Comparison of ENCODE assay signal across 11 cellular contexts in the genomic region with DNA sequence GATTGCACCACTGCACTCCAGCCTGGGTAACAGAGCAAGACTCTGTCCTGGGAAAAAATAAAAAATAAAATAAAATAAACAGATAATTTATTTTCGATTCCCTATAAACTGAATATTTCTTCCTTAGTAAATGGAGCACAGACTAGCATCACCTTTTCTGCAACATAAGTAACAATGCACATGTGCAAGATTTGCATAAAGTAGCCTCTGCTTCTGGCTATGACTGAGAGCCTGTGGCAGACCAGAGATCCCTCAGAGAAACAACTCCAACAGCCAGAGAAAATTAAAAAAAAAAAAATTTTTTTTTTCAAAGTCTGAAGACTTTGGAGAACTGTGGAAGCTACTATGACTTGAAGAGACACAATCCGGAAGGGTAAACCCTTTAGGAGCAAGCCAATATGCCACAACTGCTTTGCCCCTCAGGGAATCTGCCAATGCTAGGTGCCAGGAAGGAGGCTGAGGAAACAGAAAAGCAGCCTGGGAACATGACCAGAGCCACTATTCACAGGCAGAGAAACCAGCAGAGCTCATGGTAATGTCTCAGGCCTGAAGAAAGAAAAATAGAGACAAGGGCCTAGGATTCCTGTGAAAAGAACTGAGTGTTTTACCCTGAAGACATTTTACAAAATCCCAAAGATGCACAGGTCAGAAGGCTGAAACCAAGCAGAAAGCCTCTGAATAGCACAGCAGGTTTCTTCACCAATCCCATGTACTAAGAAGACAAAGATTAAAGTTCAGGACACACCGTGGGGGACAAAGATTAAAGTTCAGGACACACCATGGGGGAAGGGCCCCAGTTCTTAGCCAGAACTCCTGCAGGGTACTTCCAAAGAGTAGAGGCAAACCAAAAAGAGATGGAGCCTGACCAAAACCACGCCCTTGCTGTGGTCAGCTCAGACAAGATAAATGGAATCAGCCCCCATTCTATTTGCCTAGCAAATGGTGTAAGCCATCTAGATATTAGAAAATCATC. TPM values are rescaled to one million over a fixed set of nuclear protein-coding genes. Genes with fewer than 3 reads are reported as not detected.
DNase-seq lines count a peak whose midpoint lies in the region; ATAC-seq, FAIRE-seq and TF ChIP-seq lines count a peak whose summit lies in the region.
"Had no signal": no experiment of that assay in that cellular context is flagged by ENCODE, and none has a peak within 500 bp of the region (broad histone marks: within the 10 kb centered on the region; RNA-seq: fewer than 3 reads in every experiment).

No MANE protein-coding gene starts in this region.

- ATAC-seq in left lobe of liver (peak; percentile 51), PC-3 (no peak)
- ATAC-seq: heart left ventricle; stimulated activated naive CD8-positive, alpha-beta T cell treated with anti-CD3 and anti-CD28 coated beads, Interleukin-15, Interleukin-2, amounts not matched to agents 100 U/mL and 50 U/mL, for 24 hours had no signal

- WGBS in testis, 2 donors: 57 to 59% methylated on average over 4 of the region's 4 CpGs

- in situ Hi-C loops in GM13977 (cut with MboI; ENCODE audit: low pct_unique_long_range_greater_than_20kb, low sequenced_read_pairs, unreplicated experiment): no loop called here

- 0 out of 2 replicates have a peak, but pooled peaks cover under 1% of the 10 kb centered on the region for H3K36me3 Mint-ChIP-seq in HFFc6 (ENCODE audit: low read depth)

- H3K9me2 ChIP-seq in PC-3 (replicated peaks; ENCODE audit: low read length): no peaks in the 10 kb centered on the region

- POLR2A ChIA-PET in PC-3 (lab: Charles Lee; ENCODE audit: unreplicated experiment): no interaction called here

- no peak overlapping the region for H3K4me2 ChIP-seq in PC-3 (ENCODE audit: low read length)

- no peaks in the 10 kb centered on the region for H3K9me3 Mint-ChIP-seq in HFFc6

- FAIRE-seq in H54 (lab: Jason Lieb, UNC): no peak
- FAIRE-seq: G401.6 had no signal

- no peaks in the 10 kb centered on the region for H3F3A ChIP-seq in PC-3 (ENCODE audit: low read length, unreplicated experiment)

- H3K27ac Mint-ChIP-seq in HFFc6: peak overlapping the region; percentile 60; the same call in 1 of the 2 replicates

- DNase-seq in HFFc6 (no peak), WERI-Rb-1 (no peak), left lobe of liver (ENCODE audit: low spot score) (peak; percentile 77), testis (no peak), PC-3 (no peak), H54 (ENCODE audit: insufficient read length, low spot score) (no peak), GM13977 (ENCODE audit: low spot score) (no peak)
- DNase-seq: heart left ventricle; NCI-H187; stimulated activated naive CD8-positive, alpha-beta T cell treated with anti-CD3 and anti-CD28 coated beads, Interleukin-15, Interleukin-2, amounts not matched to agents 100 U/mL and 50 U/mL, for 24 hours had no signal

- 0 out of 2 replicates have a peak overlapping the region, but pooled peaks have one; percentile 31 for H3K27ac ChIP-seq in WERI-Rb-1
- peak overlapping the region; percentile 51 to 64 for H3K27ac ChIP-seq in testis
- H3K27ac ChIP-seq in PC-3 (ENCODE audit: low read length): no peak overlapping the region

- no peak overlapping the region for H2AFZ ChIP-seq in PC-3 (ENCODE audit: low read length)

- intact Hi-C loops in testis (cut with DNase I; ENCODE audit: low total_unique reads): no loop called here
- intact Hi-C loops in PC-3 (cut with micrococcal nuclease): no loop called here

- H3K4me3 Mint-ChIP-seq in HFFc6: no peak overlapping the region

- H3K4me1 ChIP-seq in testis (peaks cover 44% of the 10 kb centered on the region), PC-3 (ENCODE audit: insufficient read depth, low read length) (peaks cover 35% of the 10 kb centered on the region)

- H3K4me3 ChIP-seq in WERI-Rb-1 (ENCODE audit: low read depth, low read length): no peak overlapping the region
- H3K4me3 ChIP-seq in testis: no peak overlapping the region
- H3K4me3 ChIP-seq in PC-3 (ENCODE audit: low read length): no peak overlapping the region
- H3K4me3 ChIP-seq: heart left ventricle had no signal

- H3K9me3 ChIP-seq in WERI-Rb-1 (ENCODE audit: severe bottlenecking) (no peaks in the 10 kb centered on the region), testis (no peaks in the 10 kb centered on the region), PC-3 (ENCODE audit: low read length) (no peaks in the 10 kb centered on the region)
- H3K9me3 ChIP-seq: heart left ventricle had no signal

- 0 out of 2 replicates have a peak, but pooled peaks cover 4% of the 10 kb centered on the region for H3K36me3 ChIP-seq in WERI-Rb-1
- no peaks in the 10 kb centered on the region for H3K36me3 ChIP-seq in testis (ENCODE audit: low read depth, missing control alignments)
- 0 out of 2 replicates have a peak, but pooled peaks cover 3% of the 10 kb centered on the region for H3K36me3 ChIP-seq in PC-3 (ENCODE audit: low read depth, low read length)
- H3K36me3 ChIP-seq: heart left ventricle had no signal

- peaks cover 10% of the 10 kb centered on the region; the same call in 1 of the 2 replicates for H4K20me1 ChIP-seq in PC-3 (ENCODE audit: low read length)

- H3K4me1 Mint-ChIP-seq in HFFc6 (ENCODE audit: low read depth): peaks cover 59% of the 10 kb centered on the region

- H3K27me3 ChIP-seq in WERI-Rb-1 (ENCODE audit: insufficient read depth, low read depth, severe bottlenecking) (no peaks in the 10 kb centered on the region), testis (no peaks in the 10 kb centered on the region), PC-3 (ENCODE audit: low read length) (no peaks in the 10 kb centered on the region)
- H3K27me3 ChIP-seq: heart left ventricle had no signal

- no peak for TF ChIP-seq POLR2A in testis (IDR thresholded peaks at IDR 0.05)
- TF ChIP-seq POLR2A in H54 (IDR thresholded peaks at IDR 0.05; ENCODE audit: low read depth, low read length): no peak

- TF ChIP-seq CTCF in HFFc6 (IDR thresholded peaks at IDR 0.05) (no peak), WERI-Rb-1 (IDR thresholded peaks at IDR 0.05; ENCODE audit: low read depth, low read length) (no peak), testis (IDR thresholded peaks at IDR 0.05) (no peak), PC-3 (conservative IDR thresholded peaks at IDR 0.05; ENCODE audit: low read depth, low read length) (no peak), GM13977 (IDR thresholded peaks at IDR 0.05; ENCODE audit: extremely low read depth, insufficient read depth, missing control alignments) (no peak)

- H3K9ac ChIP-seq in PC-3 (ENCODE audit: low read length): no peak overlapping the region

- BruUV-seq in PC-3 (replicated peaks; lab: Mats Ljungman, UMichigan): no TSS peak

- CTCF ChIA-PET in PC-3 (lab: Charles Lee): interaction anchor here (0.7 kb wide), 1 partner anchor 146 kb away, joined by 9 read pairs; no protein-coding TSS in a partner anchor

- H3K27me3 Mint-ChIP-seq in HFFc6 (ENCODE audit: insufficient read depth): no peaks in the 10 kb centered on the region

- peaks cover 100% of the 10 kb centered on the region for H3K79me2 ChIP-seq in PC-3 (ENCODE audit: low read length)

RNA-seq across cellular contexts. Expression of a gene that starts 25.8 kb away (rescaled TPM):
- total RNA-seq in HFFc6 (2021; fragmentation: NEBNext Ultra II Directional; extraction: Animal tissue kit (Norgen Biotek cat#: 25700)): 10 to 100 TPM; 19.7 to 25.0 (median 21.9) TPM
- 10.5 TPM for total RNA-seq in left lobe of liver
- 10 to 100 TPM; 63.4 to 69.7 TPM for total RNA-seq in testis
- 56.9 TPM for polyA plus RNA-seq in testis (ENCODE audit: insufficient read depth, low read depth, low replicate concordance)
- total RNA-seq in PC-3 (2014; rRNA removed): 18.1 and 24.1 TPM in 2 replicates
